In the genomic region with DNA sequence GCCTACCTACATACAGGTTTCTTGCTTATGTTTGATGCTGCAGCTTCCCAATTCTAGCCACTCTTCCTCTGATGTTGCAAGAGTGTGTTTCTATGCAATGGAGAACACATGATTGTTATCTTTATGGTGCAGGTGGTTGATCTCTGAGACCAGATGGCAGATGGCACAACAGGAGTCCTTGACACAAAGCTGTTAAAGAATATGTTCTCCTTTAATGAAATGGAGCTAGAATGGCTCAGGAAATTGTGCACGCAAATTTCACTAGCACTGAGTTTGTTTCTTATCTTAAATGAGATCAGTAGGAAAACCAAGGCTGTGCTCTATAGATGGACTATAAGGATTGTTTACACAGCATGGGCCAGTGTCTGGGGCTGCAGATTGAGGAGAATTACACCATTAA, we compare ENCODE assay signal across 2 cellular contexts.
TF ChIP-seq lines count a peak whose summit lies in the region.

No MANE protein-coding gene starts in this region.

TF ChIP-seq in SK-N-SH treated with all-trans-retinoic acid at 6 μM for 48 hours, 23 proteins besides CTCF, POLR2A, EP300 and RAD21 (continued from another document):
- TF ChIP-seq, protein P1, sequence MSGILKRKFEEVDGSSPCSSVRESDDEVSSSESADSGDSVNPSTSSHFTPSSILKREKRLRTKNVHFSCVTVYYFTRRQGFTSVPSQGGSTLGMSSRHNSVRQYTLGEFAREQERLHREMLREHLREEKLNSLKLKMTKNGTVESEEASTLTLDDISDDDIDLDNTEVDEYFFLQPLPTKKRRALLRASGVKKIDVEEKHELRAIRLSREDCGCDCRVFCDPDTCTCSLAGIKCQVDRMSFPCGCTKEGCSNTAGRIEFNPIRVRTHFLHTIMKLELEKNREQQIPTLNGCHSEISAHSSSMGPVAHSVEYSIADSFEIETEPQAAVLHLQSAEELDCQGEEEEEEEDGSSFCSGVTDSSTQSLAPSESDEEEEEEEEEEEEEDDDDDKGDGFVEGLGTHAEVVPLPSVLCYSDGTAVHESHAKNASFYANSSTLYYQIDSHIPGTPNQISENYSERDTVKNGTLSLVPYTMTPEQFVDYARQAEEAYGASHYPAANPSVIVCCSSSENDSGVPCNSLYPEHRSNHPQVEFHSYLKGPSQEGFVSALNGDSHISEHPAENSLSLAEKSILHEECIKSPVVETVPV (CRISPR knock-in tag; IDR thresholded peaks at IDR 0.05), result no peak
- TF ChIP-seq TOX (CRISPR knock-in tag; IDR thresholded peaks at IDR 0.05; ENCODE audit: borderline replicate concordance), result no peak
- no peak for TF ChIP-seq ZFP3 (CRISPR knock-in tag; IDR thresholded peaks at IDR 0.05)
- TF ChIP-seq, protein P2, sequence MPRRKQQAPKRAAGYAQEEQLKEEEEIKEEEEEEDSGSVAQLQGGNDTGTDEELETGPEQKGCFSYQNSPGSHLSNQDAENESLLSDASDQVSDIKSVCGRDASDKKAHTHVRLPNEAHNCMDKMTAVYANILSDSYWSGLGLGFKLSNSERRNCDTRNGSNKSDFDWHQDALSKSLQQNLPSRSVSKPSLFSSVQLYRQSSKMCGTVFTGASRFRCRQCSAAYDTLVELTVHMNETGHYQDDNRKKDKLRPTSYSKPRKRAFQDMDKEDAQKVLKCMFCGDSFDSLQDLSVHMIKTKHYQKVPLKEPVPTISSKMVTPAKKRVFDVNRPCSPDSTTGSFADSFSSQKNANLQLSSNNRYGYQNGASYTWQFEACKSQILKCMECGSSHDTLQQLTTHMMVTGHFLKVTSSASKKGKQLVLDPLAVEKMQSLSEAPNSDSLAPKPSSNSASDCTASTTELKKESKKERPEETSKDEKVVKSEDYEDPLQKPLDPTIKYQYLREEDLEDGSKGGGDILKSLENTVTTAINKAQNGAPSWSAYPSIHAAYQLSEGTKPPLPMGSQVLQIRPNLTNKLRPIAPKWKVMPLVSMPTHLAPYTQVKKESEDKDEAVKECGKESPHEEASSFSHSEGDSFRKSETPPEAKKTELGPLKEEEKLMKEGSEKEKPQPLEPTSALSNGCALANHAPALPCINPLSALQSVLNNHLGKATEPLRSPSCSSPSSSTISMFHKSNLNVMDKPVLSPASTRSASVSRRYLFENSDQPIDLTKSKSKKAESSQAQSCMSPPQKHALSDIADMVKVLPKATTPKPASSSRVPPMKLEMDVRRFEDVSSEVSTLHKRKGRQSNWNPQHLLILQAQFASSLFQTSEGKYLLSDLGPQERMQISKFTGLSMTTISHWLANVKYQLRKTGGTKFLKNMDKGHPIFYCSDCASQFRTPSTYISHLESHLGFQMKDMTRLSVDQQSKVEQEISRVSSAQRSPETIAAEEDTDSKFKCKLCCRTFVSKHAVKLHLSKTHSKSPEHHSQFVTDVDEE (CRISPR knock-in tag; IDR thresholded peaks at IDR 0.05), result no peak
- no peak for TF ChIP-seq BACH2 (CRISPR knock-in tag; IDR thresholded peaks at IDR 0.05; ENCODE audit: borderline replicate concordance)
- TF ChIP-seq, protein P3, sequence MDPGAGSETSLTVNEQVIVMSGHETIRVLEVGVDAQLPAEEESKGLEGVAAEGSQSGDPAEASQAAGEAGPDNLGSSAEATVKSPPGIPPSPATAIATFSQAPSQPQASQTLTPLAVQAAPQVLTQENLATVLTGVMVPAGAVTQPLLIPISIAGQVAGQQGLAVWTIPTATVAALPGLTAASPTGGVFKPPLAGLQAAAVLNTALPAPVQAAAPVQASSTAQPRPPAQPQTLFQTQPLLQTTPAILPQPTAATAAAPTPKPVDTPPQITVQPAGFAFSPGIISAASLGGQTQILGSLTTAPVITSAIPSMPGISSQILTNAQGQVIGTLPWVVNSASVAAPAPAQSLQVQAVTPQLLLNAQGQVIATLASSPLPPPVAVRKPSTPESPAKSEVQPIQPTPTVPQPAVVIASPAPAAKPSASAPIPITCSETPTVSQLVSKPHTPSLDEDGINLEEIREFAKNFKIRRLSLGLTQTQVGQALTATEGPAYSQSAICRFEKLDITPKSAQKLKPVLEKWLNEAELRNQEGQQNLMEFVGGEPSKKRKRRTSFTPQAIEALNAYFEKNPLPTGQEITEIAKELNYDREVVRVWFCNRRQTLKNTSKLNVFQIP (CRISPR knock-in tag; IDR thresholded peaks at IDR 0.05; ENCODE audit: borderline replicate concordance, low read depth), result no peak
- TF ChIP-seq ARNTL (CRISPR knock-in tag; IDR thresholded peaks at IDR 0.05; ENCODE audit: borderline replicate concordance, low read depth), result no peak
- TF ChIP-seq TCF4 (CRISPR knock-in tag; IDR thresholded peaks at IDR 0.05; ENCODE audit: borderline replicate concordance), result no peak
- TF ChIP-seq PPARA (CRISPR knock-in tag; IDR thresholded peaks at IDR 0.05; ENCODE audit: borderline replicate concordance), result no peak
- TF ChIP-seq ZNF565 (CRISPR knock-in tag; conservative IDR thresholded peaks at IDR 0.05; ENCODE audit: low read depth), result no peak
- no peak for TF ChIP-seq ZFP30 (CRISPR knock-in tag; IDR thresholded peaks at IDR 0.05)
- TF ChIP-seq, protein P4, sequence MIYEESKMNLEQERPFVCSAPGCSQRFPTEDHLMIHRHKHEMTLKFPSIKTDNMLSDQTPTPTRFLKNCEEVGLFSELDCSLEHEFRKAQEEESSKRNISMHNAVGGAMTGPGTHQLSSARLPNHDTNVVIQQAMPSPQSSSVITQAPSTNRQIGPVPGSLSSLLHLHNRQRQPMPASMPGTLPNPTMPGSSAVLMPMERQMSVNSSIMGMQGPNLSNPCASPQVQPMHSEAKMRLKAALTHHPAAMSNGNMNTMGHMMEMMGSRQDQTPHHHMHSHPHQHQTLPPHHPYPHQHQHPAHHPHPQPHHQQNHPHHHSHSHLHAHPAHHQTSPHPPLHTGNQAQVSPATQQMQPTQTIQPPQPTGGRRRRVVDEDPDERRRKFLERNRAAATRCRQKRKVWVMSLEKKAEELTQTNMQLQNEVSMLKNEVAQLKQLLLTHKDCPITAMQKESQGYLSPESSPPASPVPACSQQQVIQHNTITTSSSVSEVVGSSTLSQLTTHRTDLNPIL (CRISPR knock-in tag; IDR thresholded peaks at IDR 0.05; ENCODE audit: low read depth), result no peak
- TF ChIP-seq OSR1 (CRISPR knock-in tag; IDR thresholded peaks at IDR 0.05), result no peak
- no peak for TF ChIP-seq ESRRG (CRISPR knock-in tag; IDR thresholded peaks at IDR 0.05)
TF ChIP-seq in SK-N-SH treated with all-trans-retinoic acid at 6 μM for 48 hours: peak in this region for 0.

TF ChIP-seq in WTC11, 78 proteins besides CTCF, POLR2A, EP300 and RAD21 (continued from another document):
- TF ChIP-seq, protein P5, sequence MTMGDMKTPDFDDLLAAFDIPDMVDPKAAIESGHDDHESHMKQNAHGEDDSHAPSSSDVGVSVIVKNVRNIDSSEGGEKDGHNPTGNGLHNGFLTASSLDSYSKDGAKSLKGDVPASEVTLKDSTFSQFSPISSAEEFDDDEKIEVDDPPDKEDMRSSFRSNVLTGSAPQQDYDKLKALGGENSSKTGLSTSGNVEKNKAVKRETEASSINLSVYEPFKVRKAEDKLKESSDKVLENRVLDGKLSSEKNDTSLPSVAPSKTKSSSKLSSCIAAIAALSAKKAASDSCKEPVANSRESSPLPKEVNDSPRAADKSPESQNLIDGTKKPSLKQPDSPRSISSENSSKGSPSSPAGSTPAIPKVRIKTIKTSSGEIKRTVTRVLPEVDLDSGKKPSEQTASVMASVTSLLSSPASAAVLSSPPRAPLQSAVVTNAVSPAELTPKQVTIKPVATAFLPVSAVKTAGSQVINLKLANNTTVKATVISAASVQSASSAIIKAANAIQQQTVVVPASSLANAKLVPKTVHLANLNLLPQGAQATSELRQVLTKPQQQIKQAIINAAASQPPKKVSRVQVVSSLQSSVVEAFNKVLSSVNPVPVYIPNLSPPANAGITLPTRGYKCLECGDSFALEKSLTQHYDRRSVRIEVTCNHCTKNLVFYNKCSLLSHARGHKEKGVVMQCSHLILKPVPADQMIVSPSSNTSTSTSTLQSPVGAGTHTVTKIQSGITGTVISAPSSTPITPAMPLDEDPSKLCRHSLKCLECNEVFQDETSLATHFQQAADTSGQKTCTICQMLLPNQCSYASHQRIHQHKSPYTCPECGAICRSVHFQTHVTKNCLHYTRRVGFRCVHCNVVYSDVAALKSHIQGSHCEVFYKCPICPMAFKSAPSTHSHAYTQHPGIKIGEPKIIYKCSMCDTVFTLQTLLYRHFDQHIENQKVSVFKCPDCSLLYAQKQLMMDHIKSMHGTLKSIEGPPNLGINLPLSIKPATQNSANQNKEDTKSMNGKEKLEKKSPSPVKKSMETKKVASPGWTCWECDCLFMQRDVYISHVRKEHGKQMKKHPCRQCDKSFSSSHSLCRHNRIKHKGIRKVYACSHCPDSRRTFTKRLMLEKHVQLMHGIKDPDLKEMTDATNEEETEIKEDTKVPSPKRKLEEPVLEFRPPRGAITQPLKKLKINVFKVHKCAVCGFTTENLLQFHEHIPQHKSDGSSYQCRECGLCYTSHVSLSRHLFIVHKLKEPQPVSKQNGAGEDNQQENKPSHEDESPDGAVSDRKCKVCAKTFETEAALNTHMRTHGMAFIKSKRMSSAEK (CRISPR knock-in tag; IDR thresholded peaks at IDR 0.05; ENCODE audit: borderline replicate concordance), result no peak
- TF ChIP-seq ZNF416 (CRISPR knock-in tag; IDR thresholded peaks at IDR 0.05), result no peak
- no peak for TF ChIP-seq ZBTB21 (CRISPR knock-in tag; IDR thresholded peaks at IDR 0.05; ENCODE audit: borderline replicate concordance)
- TF ChIP-seq, protein P6, sequence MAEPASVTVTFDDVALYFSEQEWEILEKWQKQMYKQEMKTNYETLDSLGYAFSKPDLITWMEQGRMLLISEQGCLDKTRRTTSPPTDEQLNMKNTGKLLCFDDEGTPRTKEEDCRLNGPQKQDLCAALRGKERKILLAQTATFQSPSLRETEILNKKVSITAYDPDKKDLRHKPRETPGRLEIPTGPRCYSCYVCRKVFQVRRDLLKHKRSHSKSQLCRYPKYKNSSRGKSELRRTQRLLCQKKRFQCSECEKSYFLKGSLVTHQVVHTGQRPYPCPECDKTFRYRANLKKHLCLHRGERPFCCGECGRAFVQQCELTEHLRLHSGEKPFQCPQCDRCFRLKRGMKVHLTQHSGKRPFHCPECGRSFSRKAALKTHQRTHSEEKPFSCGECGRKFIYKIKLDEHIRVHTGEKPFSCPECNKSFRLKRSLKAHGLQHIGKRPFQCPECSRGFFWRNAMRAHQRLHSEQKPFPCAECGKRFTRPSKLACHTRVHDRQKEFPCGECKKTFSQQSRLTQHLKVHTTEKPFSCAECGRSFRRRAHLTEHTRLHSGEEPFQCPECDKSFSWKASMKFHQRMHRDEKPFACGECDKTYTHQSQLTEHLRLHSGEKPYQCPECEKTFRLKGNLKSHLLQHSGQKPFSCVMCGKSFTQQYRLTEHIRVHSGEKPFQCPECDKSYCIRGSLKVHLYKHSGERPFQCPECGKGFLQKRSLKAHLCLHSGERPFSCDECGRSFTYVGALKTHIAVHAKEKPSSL (CRISPR knock-in tag; conservative IDR thresholded peaks at IDR 0.05), result no peak
- TF ChIP-seq, protein P7, sequence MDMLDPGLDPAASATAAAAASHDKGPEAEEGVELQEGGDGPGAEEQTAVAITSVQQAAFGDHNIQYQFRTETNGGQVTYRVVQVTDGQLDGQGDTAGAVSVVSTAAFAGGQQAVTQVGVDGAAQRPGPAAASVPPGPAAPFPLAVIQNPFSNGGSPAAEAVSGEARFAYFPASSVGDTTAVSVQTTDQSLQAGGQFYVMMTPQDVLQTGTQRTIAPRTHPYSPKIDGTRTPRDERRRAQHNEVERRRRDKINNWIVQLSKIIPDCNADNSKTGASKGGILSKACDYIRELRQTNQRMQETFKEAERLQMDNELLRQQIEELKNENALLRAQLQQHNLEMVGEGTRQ (CRISPR knock-in tag; IDR thresholded peaks at IDR 0.05), result no peak
- TF ChIP-seq, protein P8, sequence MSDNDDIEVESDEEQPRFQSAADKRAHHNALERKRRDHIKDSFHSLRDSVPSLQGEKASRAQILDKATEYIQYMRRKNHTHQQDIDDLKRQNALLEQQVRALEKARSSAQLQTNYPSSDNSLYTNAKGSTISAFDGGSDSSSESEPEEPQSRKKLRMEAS (CRISPR knock-in tag; IDR thresholded peaks at IDR 0.05), result no peak
- no peak for TF ChIP-seq OVOL2 (CRISPR knock-in tag; IDR thresholded peaks at IDR 0.05; ENCODE audit: borderline replicate concordance)
TF ChIP-seq in WTC11: peak in this region for 0.
